Comparison of ENCODE assay signal across 8 cellular contexts in the genomic region with DNA sequence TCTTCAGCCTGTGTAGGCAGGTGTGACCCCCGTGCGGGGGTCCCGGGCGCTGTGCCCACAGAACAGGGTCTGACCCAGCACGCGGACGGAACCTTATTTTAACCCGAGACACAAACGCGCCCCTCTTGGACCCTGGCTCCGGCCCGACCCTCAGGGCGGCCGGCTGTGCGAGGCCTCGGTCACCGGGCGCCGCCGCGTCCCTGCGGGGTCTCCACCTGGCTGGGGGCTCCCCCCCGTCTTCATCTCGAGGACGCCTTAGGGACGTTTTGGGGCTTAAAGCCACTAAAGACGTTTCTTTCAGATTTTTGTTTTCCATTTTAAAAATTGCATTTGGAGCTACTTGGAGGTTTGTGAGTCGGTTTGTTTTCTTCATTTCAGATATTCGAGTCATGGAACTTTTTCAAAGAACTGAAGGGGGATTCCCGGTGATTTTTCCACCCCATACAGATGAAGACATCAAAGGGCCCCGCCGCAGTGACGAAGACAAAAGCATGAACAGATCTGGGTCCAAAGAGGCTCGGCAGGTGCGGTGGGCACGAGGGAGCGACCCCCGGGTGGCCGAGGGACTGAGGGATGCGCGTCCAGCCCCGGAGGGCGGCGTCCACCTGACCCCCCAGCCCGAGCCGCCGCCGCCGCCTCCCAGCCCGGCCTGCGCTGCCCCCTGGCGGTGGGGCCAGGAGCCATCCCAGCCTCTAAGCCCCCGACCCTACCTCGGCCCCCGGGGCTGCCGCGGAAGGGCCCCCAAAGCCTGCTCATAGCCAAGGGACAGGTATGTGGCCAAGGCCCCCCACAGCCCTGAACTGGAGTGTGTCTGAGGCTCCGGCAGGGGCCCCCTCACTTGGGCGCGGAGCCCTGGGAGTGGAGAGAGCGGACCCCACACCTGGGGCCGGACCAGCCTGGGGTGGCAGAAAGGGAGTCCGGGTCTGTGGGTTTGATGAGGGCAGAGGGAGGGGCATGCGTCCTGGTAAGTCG. TPM values are rescaled to one million over a fixed set of nuclear protein-coding genes. Genes with fewer than 3 reads are reported as not detected.
DNase-seq lines count a peak whose midpoint lies in the region; ATAC-seq and TF ChIP-seq lines count a peak whose summit lies in the region.

No MANE protein-coding gene starts in this region.

- no peaks in the 10 kb centered on the region for H3K9me3 Mint-ChIP-seq in CD4-positive, alpha-beta memory T cell

- TF ChIP-seq CTCF in NB4 (IDR thresholded peaks at IDR 0.05; ENCODE audit: low read depth, low read length) (peak; percentile 57), fibroblast of mammary gland (conservative IDR thresholded peaks at IDR 0.05; ENCODE audit: control insufficient read depth, insufficient read depth, low read depth, low read length) (peak; percentile 33)

- peaks cover 0 to 3% of the 10 kb centered on the region in 2 donors for H3K36me3 Mint-ChIP-seq in CD4-positive, alpha-beta memory T cell

- CTCF ChIA-PET in CD4-positive, alpha-beta memory T cell (lab: Charles Lee; ENCODE audit: partially characterized antibody), result interaction anchor here (0.6 to 4.7 kb wide), 12 partner anchors 11 to 295 kb away, joined by 3 to 70 read pairs (median 6); no protein-coding TSS in a partner anchor

- peaks cover 9 to 31% (median 21%) of the 10 kb centered on the region in 4 donors for H3K4me1 Mint-ChIP-seq in CD4-positive, alpha-beta memory T cell

- TF ChIP-seq POLR2A in NB4 (IDR thresholded peaks at IDR 0.05; ENCODE audit: extremely low read depth, insufficient read length), result no peak

- no peaks in the 10 kb centered on the region for H3K27me3 ChIP-seq in CD4-positive, alpha-beta memory T cell (ENCODE audit: insufficient read depth, low read length)

- no peak for ATAC-seq in HG02642 (IDR thresholded peaks at IDR 0.05; ENCODE audit: poor library complexity, unreplicated experiment)

- no peaks in the 10 kb centered on the region for H3K9me3 ChIP-seq in CD4-positive, alpha-beta memory T cell (ENCODE audit: control insufficient read depth in 1 of 2, low read length in 2 of 2)

- H3K4me1 ChIP-seq in CD4-positive, alpha-beta memory T cell (ENCODE audit: insufficient read depth, low read length), result peaks cover 41% of the 10 kb centered on the region

- peak overlapping the region; percentile 60 to 88 (median 82) for H3K4me3 Mint-ChIP-seq in CD4-positive, alpha-beta memory T cell

- no peaks in the 10 kb centered on the region for H3K36me3 ChIP-seq in CD4-positive, alpha-beta memory T cell (ENCODE audit: insufficient read depth, low read length)

- H3K27ac Mint-ChIP-seq in CD4-positive, alpha-beta memory T cell, result peak overlapping the region in 6 of 7 donors; percentile 86 to 96 (median 94)

- H3K27ac ChIP-seq in CD4-positive, alpha-beta memory T cell (ENCODE audit: low read depth, low read length), result peak overlapping the region; percentile 66

- intact Hi-C loops in CD4-positive, alpha-beta memory T cell (cut with micrococcal nuclease), result loop anchor here (1.0 kb wide), 5 partner anchors 23 to 115 kb away; partner anchors contain the start of gene CSNK1D

- H3K4me3 ChIP-seq in CD4-positive, alpha-beta memory T cell (ENCODE audit: low read length in 2 of 2), result peak overlapping the region in 1 of 2 donors; percentile 47
- H3K4me3 ChIP-seq in NB4 (ENCODE audit: low read depth, low read length), result no peak overlapping the region
- H3K4me3 ChIP-seq in fibroblast of mammary gland (ENCODE audit: control insufficient read depth, low read depth, low read length), result no peak overlapping the region

- POLR2A ChIA-PET in CD4-positive, alpha-beta memory T cell (lab: Charles Lee; ENCODE audit: partially characterized antibody), result interaction anchor here (0.7 to 3.2 kb wide), 7 partner anchors 12 to 86 kb away, joined by 3 to 42 read pairs (median 3); partner anchors contain the start of gene SECTM1

- peak; percentile 79 to 96 (median 83) for DNase-seq in CD4-positive, alpha-beta memory T cell
- DNase-seq in NB4 (ENCODE audit: low read depth) (peak; percentile 41), activated T-cell treated with anti-CD3 and anti-CD28 coated beads for 24 hours (ENCODE audit: low read depth) (peak; percentile 76), fibroblast of mammary gland (ENCODE audit: low read depth) (no peak), DMS114 treated with DMSO at 0.1 percent for 48 hours (lab: John Stamatoyannopoulos, UW; ENCODE audit: unreplicated experiment) (no peak), NCI-H2107 (lab: John Stamatoyannopoulos, UW) (no peak)
- peak; percentile 69 to 73 for DNase-seq in stimulated activated CD4-positive, alpha-beta T cell treated with anti-CD3 and anti-CD28 coated beads, Interleukin-12 subunit alpha, Interleukin-12 subunit beta, amount 100 ng/mL, for 24 hours (ENCODE audit: low read depth in 2 of 2)

- H3K27me3 Mint-ChIP-seq in CD4-positive, alpha-beta memory T cell, result peaks cover 0 to 2% of the 10 kb centered on the region in 2 donors

RNA-seq across cellular contexts. Expression of gene CD7, which starts 3.8 kb away (rescaled TPM):
- 10 to 100 TPM; 40.9 to 41.0 TPM for total RNA-seq in CD4-positive, alpha-beta memory T cell
- 10 to 100 TPM; 53.1 to 82.6 TPM for polyA plus RNA-seq in CD4-positive, alpha-beta memory T cell

RNA-seq across cellular contexts. Expression of gene SECTM1, which starts 12.3 kb away (rescaled TPM):
- total RNA-seq in CD4-positive, alpha-beta memory T cell, result 1 to 10 TPM; 5.3 to 6.1 TPM
- polyA plus RNA-seq in CD4-positive, alpha-beta memory T cell, result 1 to 10 TPM; 2.2 to 4.3 TPM

RNA-seq across cellular contexts. Expression of gene TEX19, which starts 37.8 kb away (rescaled TPM):
- not detected for total RNA-seq in CD4-positive, alpha-beta memory T cell
- polyA plus RNA-seq in CD4-positive, alpha-beta memory T cell, result not detected

RNA-seq across cellular contexts. Expression of gene CSNK1D, which starts 47.7 kb away (rescaled TPM):
- 100 to 1,000 TPM; 182 TPM for total RNA-seq in CD4-positive, alpha-beta memory T cell
- polyA plus RNA-seq in CD4-positive, alpha-beta memory T cell, result 10 to 100 TPM; 31.6 to 77.2 TPM

RNA-seq across cellular contexts. Expression of gene UTS2R, which starts 50.3 kb away (rescaled TPM):
- not detected for total RNA-seq in CD4-positive, alpha-beta memory T cell
- not detected for polyA plus RNA-seq in CD4-positive, alpha-beta memory T cell

Comparison
In these comparisons a context has a peak if more than half of its experiments do, and no peak if none do; other contexts are left out.
1. DNase-seq: peak in CD4-positive, alpha-beta memory T cell (5 of 5), NB4 (single experiment), activated T-cell treated with anti-CD3 and anti-CD28 coated beads for 24 hours (single experiment) and stimulated activated CD4-positive, alpha-beta T cell treated with anti-CD3 and anti-CD28 coated beads, Interleukin-12 subunit alpha, Interleukin-12 subunit beta, amount 100 ng/mL, for 24 hours (2 of 2); none in fibroblast of mammary gland (single experiment), DMS114 treated with DMSO at 0.1 percent for 48 hours (single experiment) and NCI-H2107 (single experiment).